9 cellular contexts compared by ENCODE assay signal in the genomic region with DNA sequence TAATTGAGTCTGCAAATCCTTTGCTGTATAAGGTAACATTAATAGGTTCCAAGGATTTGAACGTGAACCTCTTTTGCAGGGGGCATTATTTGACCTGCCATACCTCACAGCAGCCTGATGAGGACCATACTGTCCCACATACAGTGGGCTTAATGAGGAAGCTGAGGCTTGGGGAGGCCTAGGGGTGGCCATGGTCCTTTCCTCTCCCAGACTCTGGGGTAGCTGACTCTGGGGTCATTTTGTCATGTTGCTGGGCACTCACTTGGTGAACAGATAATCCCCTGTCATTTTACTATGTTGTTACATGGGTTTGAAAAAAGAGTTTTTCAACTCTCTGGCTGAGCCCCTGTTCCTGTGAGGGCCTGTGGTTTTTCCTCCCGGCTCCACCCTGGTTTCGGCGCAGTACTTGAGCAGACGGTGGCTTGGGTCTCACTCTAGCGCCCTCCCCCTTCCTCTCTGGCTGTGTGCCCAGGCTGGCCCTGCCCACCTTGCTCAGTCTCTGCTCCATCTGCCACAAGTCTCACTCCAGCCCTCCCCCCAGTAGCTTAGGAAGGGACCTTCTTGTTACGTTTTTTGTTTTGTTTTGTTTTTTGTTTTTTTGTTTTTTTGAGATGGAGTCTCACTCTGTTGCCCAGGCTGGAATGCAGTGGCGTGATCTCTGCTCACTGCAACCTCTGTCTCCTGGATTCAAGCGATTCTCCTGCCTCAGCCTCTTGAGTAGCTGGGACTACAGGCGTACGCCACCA. TPM values are rescaled to one million over a fixed set of nuclear protein-coding genes. Genes with fewer than 3 reads are reported as not detected.
DNase-seq lines count a peak whose midpoint lies in the region; ATAC-seq, FAIRE-seq and TF ChIP-seq lines count a peak whose summit lies in the region.
"Had no signal": no experiment of that assay in that cellular context is flagged by ENCODE, and none has a peak within 500 bp of the region (broad histone marks: within the 10 kb centered on the region; RNA-seq: fewer than 3 reads in every experiment).

No MANE protein-coding gene starts in this region.

- DNase-seq in GM12892 (ENCODE audit: insufficient read length) (no peak), NCI-H524 (lab: John Stamatoyannopoulos, UW) (peak; percentile 83 to 92), esophagus squamous epithelium (lab: John Stamatoyannopoulos, UW) (no peak), psoas muscle (peak; percentile 59 to 77), GM20000 (ENCODE audit: low spot score) (no peak), H7 (no peak)
- DNase-seq in activated CD4-positive, alpha-beta T cell treated with anti-CD3 and anti-CD28 coated beads, Interleukin-2, amount 50 U/mL, for 4 hours: peak; percentile 53 to 63

- 42 to 61% methylated on average over 10 to 11 of the region's 11 CpGs for WGBS in esophagus squamous epithelium, 2 donors
- 54 to 58% (median 57%) methylated on average over 11 of the region's 11 CpGs for WGBS in psoas muscle, 3 donors

- intact Hi-C loops in esophagus squamous epithelium (cut with DNase I): no loop called here
- intact Hi-C loops in psoas muscle (cut with DNase I): no loop called here

- H3K9me3 ChIP-seq in esophagus squamous epithelium (no peaks in the 10 kb centered on the region), psoas muscle (no peaks in the 10 kb centered on the region)

- peak; percentile 77 for FAIRE-seq in GM12892 (lab: Jason Lieb, UNC)
- FAIRE-seq: TTC549 had no signal

- ATAC-seq in HG03045 (IDR thresholded peaks at IDR 0.05; ENCODE audit: unreplicated experiment) (peak; percentile 36), psoas muscle (peak in 2 of 4 donors; percentile 54 to 63)

- TF ChIP-seq POLR2A in GM12892 (IDR thresholded peaks at IDR 0.05; ENCODE audit: low read depth, low read length) (peak; percentile 14; the same call in 1 of the 2 replicates), esophagus squamous epithelium (IDR thresholded peaks at IDR 0.05) (no peak)

- peaks cover 16 to 61% (median 28%) of the 10 kb centered on the region in 3 donors for H3K4me1 ChIP-seq in esophagus squamous epithelium
- H3K4me1 ChIP-seq in psoas muscle: peaks cover 34% of the 10 kb centered on the region

- TF ChIP-seq CTCF in esophagus squamous epithelium (IDR thresholded peaks at IDR 0.05) (no peak), psoas muscle (IDR thresholded peaks at IDR 0.05) (no peak), GM20000 (IDR thresholded peaks at IDR 0.05; ENCODE audit: extremely low read depth, missing control alignments) (no peak)

- H3K36me3 ChIP-seq in esophagus squamous epithelium (no peaks in the 10 kb centered on the region), psoas muscle (ENCODE audit: insufficient read depth in 1 of 2, low read depth in 1 of 2) (no peaks in the 10 kb centered on the region), H7 (replicated peaks; ENCODE audit: control insufficient read depth, insufficient read depth, low read length) (no peaks in the 10 kb centered on the region)

- H3K4me3 ChIP-seq in esophagus squamous epithelium: peak overlapping the region in 1 of 4 donors; percentile 28
- no peak overlapping the region for H3K4me3 ChIP-seq in psoas muscle
- no peak overlapping the region for H3K4me3 ChIP-seq in H7 (ENCODE audit: insufficient read depth, low read depth, low read length)

- H3K27me3 ChIP-seq in esophagus squamous epithelium (no peaks in the 10 kb centered on the region), psoas muscle (ENCODE audit: insufficient read depth in 3 of 3, low read length in 2 of 3) (no peaks in the 10 kb centered on the region), H7 (ENCODE audit: control insufficient read depth, insufficient read depth, low read length) (no peaks in the 10 kb centered on the region)

- H3K27ac ChIP-seq in esophagus squamous epithelium (peak overlapping the region; percentile 7 to 88 (median 63)), psoas muscle (peak overlapping the region; percentile 12)

RNA-seq across cellular contexts. Expression of a gene that starts 21.0 kb away (rescaled TPM):
- 22.2 TPM for polyA plus RNA-seq in GM12892 (2012; ENCODE audit: missing spikeins)
- total RNA-seq in esophagus squamous epithelium (10 to 100 TPM in 2 of 4 donors, 1 to 10 TPM in 2; 7.4 to 17.9 (median 9.4) TPM), psoas muscle (10 to 100 TPM in 3 of 4 donors, 1 to 10 TPM in 1; 9.8 to 19.7 (median 13.1) TPM)
- polyA plus RNA-seq in psoas muscle: 1 to 10 TPM; 2.2 to 5.4 (median 2.8) TPM
- total RNA-seq in H7 (2014; rRNA removed; shearing (Covaris generic)): 30.3 and 32.0 TPM in 2 replicates

Comparison
In these comparisons a context has a peak if more than half of its experiments do, and no peak if none do; other contexts are left out.
1. DNase-seq: peak in NCI-H524 (2 of 2), activated CD4-positive, alpha-beta T cell treated with anti-CD3 and anti-CD28 coated beads, Interleukin-2, amount 50 U/mL, for 4 hours (2 of 2) and psoas muscle (2 of 2); none in GM12892 (single experiment), esophagus squamous epithelium (single experiment), GM20000 (single experiment) and H7 (single experiment).